ENCODE assay signal across 15 cellular contexts in the genomic region with DNA sequence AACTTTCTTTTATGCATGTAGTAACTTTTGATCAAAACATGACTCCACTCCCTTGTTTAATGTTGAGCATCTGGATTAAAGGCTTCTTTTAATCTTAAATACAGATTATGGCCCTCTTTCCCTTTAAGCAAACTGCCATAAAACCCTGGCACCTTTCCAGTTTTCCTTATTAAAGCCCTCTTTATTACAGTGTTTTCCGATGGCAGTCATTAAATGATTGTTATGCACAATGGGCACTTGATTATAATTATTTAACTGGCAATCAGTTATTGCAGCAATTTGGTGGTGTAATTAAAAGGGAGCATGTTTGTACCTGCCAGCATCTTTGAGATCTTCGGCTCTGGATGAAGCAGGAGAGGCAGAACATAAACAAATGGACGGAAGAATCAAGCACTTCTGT.
DNase-seq lines count a peak whose midpoint lies in the region; ATAC-seq, FAIRE-seq and TF ChIP-seq lines count a peak whose summit lies in the region.
"Had no signal": no experiment of that assay in that cellular context is flagged by ENCODE, and none has a peak within 500 bp of the region (broad histone marks: within the 10 kb centered on the region; RNA-seq: fewer than 3 reads in every experiment).

No MANE protein-coding gene starts in this region.

- no peaks in the 10 kb centered on the region for H3K9me3 ChIP-seq in OCI-LY7 (ENCODE audit: low read length)
- H3K9me3 ChIP-seq: gastrocnemius medialis had no signal

- BruUV-seq in OCI-LY7 (replicated peaks; lab: Mats Ljungman, UMichigan): no TSS peak

- no peaks in the 10 kb centered on the region for H3K36me3 Mint-ChIP-seq in mesothelial cell of epicardium

- H2AFZ ChIP-seq in OCI-LY7 (ENCODE audit: low read length): no peak overlapping the region
- H2AFZ ChIP-seq: GM23338 had no signal

- no peak for FAIRE-seq in GM12892 (lab: Jason Lieb, UNC)
- FAIRE-seq: HepG2 had no signal

- CTCF ChIA-PET in OCI-LY7 (lab: Charles Lee; ENCODE audit: unreplicated experiment): no interaction called here

- no peaks in the 10 kb centered on the region for H3K4me1 ChIP-seq in OCI-LY7 (ENCODE audit: insufficient read depth, low read length, poor library complexity, severe bottlenecking)

- H3K27ac ChIP-seq in OCI-LY7 (ENCODE audit: low read depth, low read length, poor library complexity, severe bottlenecking): no peak overlapping the region

- intact Hi-C loops in OCI-LY7 (cut with micrococcal nuclease; ENCODE audit: unreplicated experiment): no loop called here

- POLR2A ChIA-PET in OCI-LY7 (lab: Charles Lee): interaction anchor here (0.6 kb wide), 1 partner anchor 52 kb away, joined by 3 read pairs; no protein-coding TSS in a partner anchor

- peak overlapping the region; percentile 45 for H3K27ac Mint-ChIP-seq in mesothelial cell of epicardium

- no peaks in the 10 kb centered on the region for H3K79me2 ChIP-seq in OCI-LY7 (ENCODE audit: insufficient read depth, low read depth, low read length)

- no peaks in the 10 kb centered on the region for H4K20me1 ChIP-seq in OCI-LY7 (ENCODE audit: insufficient read depth, low read length)

- H3K4me2 ChIP-seq in OCI-LY7 (ENCODE audit: low read length): no peak overlapping the region
- H3K4me2 ChIP-seq: GM23338 had no signal

- H3K27me3 Mint-ChIP-seq in mesothelial cell of epicardium (ENCODE audit: low read depth): no peaks in the 10 kb centered on the region
- H3K27me3 Mint-ChIP-seq: central memory CD8-positive, alpha-beta T cell had no signal

- H3K9me2 ChIP-seq in OCI-LY7 (ENCODE audit: insufficient read depth, low read length): no peaks in the 10 kb centered on the region

- H3K4me1 Mint-ChIP-seq in mesothelial cell of epicardium: peaks cover 43% of the 10 kb centered on the region
- H3K4me1 Mint-ChIP-seq: central memory CD8-positive, alpha-beta T cell had no signal

- DNase-seq in COLO829 (ENCODE audit: low spot score) (peak; percentile 14), NCI-H1436 (lab: John Stamatoyannopoulos, UW) (peak; percentile 64), mesothelial cell of epicardium (ENCODE audit: low spot score in 2 of 2, unreplicated experiment in 2 of 2) (no peak), GM12892 (ENCODE audit: insufficient read length) (no peak), OCI-LY7 (ENCODE audit: low spot score) (no peak)
- DNase-seq: activated naive CD4-positive, alpha-beta T cell; gastrocnemius medialis; NCI-H774; posterior cingulate gyrus had no signal

- TF ChIP-seq CTCF in WI38 (IDR thresholded peaks at IDR 0.05; ENCODE audit: low read depth, low read length) (no peak), mesothelial cell of epicardium (IDR thresholded peaks at IDR 0.05; ENCODE audit: unreplicated experiment) (no peak), OCI-LY7 (conservative IDR thresholded peaks at IDR 0.05; ENCODE audit: low read length) (no peak)

- peak overlapping the region; percentile 22 for H3K4me3 ChIP-seq in WI38 (ENCODE audit: low read depth, low read length)
- no peak overlapping the region for H3K4me3 ChIP-seq in OCI-LY7 (ENCODE audit: low read depth, low read length, poor library complexity, severe bottlenecking)
- H3K4me3 ChIP-seq: gastrocnemius medialis, GM23338 had no signal

- no peak for TF ChIP-seq POLR2A in GM12892 (IDR thresholded peaks at IDR 0.05; ENCODE audit: low read depth, low read length)

- no peak overlapping the region for H3K4me3 Mint-ChIP-seq in mesothelial cell of epicardium
- H3K4me3 Mint-ChIP-seq: central memory CD8-positive, alpha-beta T cell; GM23338 had no signal

- ATAC-seq in HG03045 (IDR thresholded peaks at IDR 0.05; ENCODE audit: unreplicated experiment) (no peak), GM21737 (IDR thresholded peaks at IDR 0.05; ENCODE audit: unreplicated experiment) (no peak)
- ATAC-seq: gastrocnemius medialis, HepG2 had no signal

- no peaks in the 10 kb centered on the region for H3K36me3 ChIP-seq in OCI-LY7 (ENCODE audit: insufficient read depth, low read length)
- H3K36me3 ChIP-seq: gastrocnemius medialis had no signal

- no peaks in the 10 kb centered on the region for H3K9me3 Mint-ChIP-seq in mesothelial cell of epicardium
- H3K9me3 Mint-ChIP-seq: central memory CD8-positive, alpha-beta T cell; GM23338 had no signal

Comparison
In these comparisons a context has a peak if more than half of its experiments do, and no peak if none do; other contexts are left out.
1. DNase-seq: peak in COLO829 (single experiment) and NCI-H1436 (single experiment); none in mesothelial cell of epicardium (0 of 2), GM12892 (single experiment) and OCI-LY7 (single experiment).